Comparison of ENCODE assay signal across 8 cellular contexts in genomic region chr13:74132768-74133656, GRCh38. TPM values are rescaled to one million over a fixed set of nuclear protein-coding genes. Genes with fewer than 3 reads are reported as not detected.
DNase-seq lines count a peak whose midpoint lies in the region; ATAC-seq and TF ChIP-seq lines count a peak whose summit lies in the region.

No MANE protein-coding gene starts in this region.

- no peaks in the 10 kb centered on the region for H3K27me3 ChIP-seq in A673 (replicated peaks; ENCODE audit: insufficient read depth, low read depth, low read length, poor library complexity)
- H3K27me3 ChIP-seq in left lung: peaks cover 0 to 59% of the 10 kb centered on the region in 2 donors

- DNase-seq in A673 (ENCODE audit: low spot score): peak; percentile 47
- peak; percentile 34 for DNase-seq in HCEC 1CT
- peak; percentile 34 for DNase-seq in activated B cell treated with CpG ODN at 0.5 μM for 24 hours
- DNase-seq in central memory CD8-positive, alpha-beta T cell (ENCODE audit: low spot score in 2 of 2): peak; percentile 33 to 38
- DNase-seq in left lung: peak; percentile 36 to 78
- peak; percentile 22 to 25 for DNase-seq in stimulated activated CD4-positive, alpha-beta T cell treated with anti-CD3 and anti-CD28 coated beads, Interleukin-4, amount 100 ng/mL, for 4 hours
- no peak for DNase-seq in NCI-H1105 (lab: John Stamatoyannopoulos, UW)

- peak overlapping the region; percentile 83 for H3K27ac ChIP-seq in A673 (ENCODE audit: low read depth, low read length, poor library complexity, severe bottlenecking)
- peak overlapping the region; percentile 83 to 94 for H3K27ac ChIP-seq in left lung

- no peak overlapping the region for H3K4me3 Mint-ChIP-seq in activated B cell treated with CpG ODN at 0.5 μM for 24 hours
- no peak overlapping the region for H3K4me3 Mint-ChIP-seq in central memory CD8-positive, alpha-beta T cell

- BruUV-seq in A673 (replicated peaks; lab: Mats Ljungman, UMichigan): no TSS peak

- H3K36me3 ChIP-seq in A673 (ENCODE audit: insufficient read depth, low read length, poor library complexity, severe bottlenecking) (no peaks in the 10 kb centered on the region), left lung (no peaks in the 10 kb centered on the region)

- peak overlapping the region; percentile 98 for H3K27ac Mint-ChIP-seq in activated B cell treated with CpG ODN at 0.5 μM for 24 hours
- no peak overlapping the region for H3K27ac Mint-ChIP-seq in central memory CD8-positive, alpha-beta T cell (ENCODE audit: low read depth)

- ATAC-seq in activated B cell treated with CpG ODN at 0.5 μM for 24 hours (ENCODE audit: low read depth) (no peak), left lung (no peak), GM18519 (IDR thresholded peaks at IDR 0.05; ENCODE audit: low FRiP score, unreplicated experiment) (no peak)
- peak; percentile 15 for ATAC-seq in central memory CD8-positive, alpha-beta T cell (replicated peaks; ENCODE audit: extremely low read depth, poor library complexity, severe bottlenecking)

- TF ChIP-seq CTCF in A673 (conservative IDR thresholded peaks at IDR 0.05; ENCODE audit: low read depth, low read length): no peak
- no peak for TF ChIP-seq CTCF in activated B cell treated with CpG ODN at 0.5 μM for 24 hours (IDR thresholded peaks at IDR 0.05)
- TF ChIP-seq CTCF in left lung (IDR thresholded peaks at IDR 0.05): no peak

- H3K9me3 Mint-ChIP-seq in activated B cell treated with CpG ODN at 0.5 μM for 24 hours: no peaks in the 10 kb centered on the region
- no peaks in the 10 kb centered on the region for H3K9me3 Mint-ChIP-seq in central memory CD8-positive, alpha-beta T cell

- intact Hi-C loops in A673 (cut with micrococcal nuclease; ENCODE audit: unreplicated experiment): loop anchor here (5.0 kb wide), 2 partner anchors 186 to 296 kb away; no protein-coding TSS in a partner anchor
- intact Hi-C loops in activated B cell treated with CpG ODN at 0.5 μM for 24 hours (cut with micrococcal nuclease): loop anchor here (1.0 to 10.0 kb wide), 5 partner anchors 8 to 1349 kb away; partner anchors contain the start of gene TBC1D4
- intact Hi-C loops in left lung (cut with DNase I): no loop called here

- CTCF ChIA-PET in A673 (lab: Charles Lee): no interaction called here
- CTCF ChIA-PET in activated B cell treated with CpG ODN at 0.5 μM for 24 hours (lab: Charles Lee): interaction anchor here (1.2 to 4.2 kb wide), 2 partner anchors 46 to 154 kb away, joined by 3 to 16 read pairs; no protein-coding TSS in a partner anchor

- H3K4me3 ChIP-seq in A673 (ENCODE audit: low read depth, low read length, poor library complexity, severe bottlenecking) (peak overlapping the region; percentile 84), left lung (peak overlapping the region; percentile 73 to 82)

- peaks cover 13% of the 10 kb centered on the region for H3K36me3 Mint-ChIP-seq in activated B cell treated with CpG ODN at 0.5 μM for 24 hours (ENCODE audit: low read depth)
- H3K36me3 Mint-ChIP-seq in central memory CD8-positive, alpha-beta T cell (ENCODE audit: insufficient read depth): peaks cover 26% of the 10 kb centered on the region

- H3K9me3 ChIP-seq in A673 (ENCODE audit: low read depth, low read length, poor library complexity, severe bottlenecking) (no peaks in the 10 kb centered on the region), left lung (no peaks in the 10 kb centered on the region)

- peaks cover 46% of the 10 kb centered on the region for H3K4me1 Mint-ChIP-seq in activated B cell treated with CpG ODN at 0.5 μM for 24 hours
- peaks cover 41% of the 10 kb centered on the region for H3K4me1 Mint-ChIP-seq in central memory CD8-positive, alpha-beta T cell

- POLR2A ChIA-PET in A673 (lab: Charles Lee; ENCODE audit: low non-redundant PET): interaction anchor here (0.7 kb wide), 1 partner anchor 329 kb away, joined by 3 read pairs; no protein-coding TSS in a partner anchor
- POLR2A ChIA-PET in activated B cell treated with CpG ODN at 0.5 μM for 24 hours (lab: Charles Lee): interaction anchor here (0.5 to 5.7 kb wide), 25 partner anchors 10 to 1369 kb away, joined by 3 to 54 read pairs (median 4); no protein-coding TSS in a partner anchor

- H3K27me3 Mint-ChIP-seq in activated B cell treated with CpG ODN at 0.5 μM for 24 hours: no peaks in the 10 kb centered on the region
- H3K27me3 Mint-ChIP-seq in central memory CD8-positive, alpha-beta T cell: no peaks in the 10 kb centered on the region

- H3K4me1 ChIP-seq in A673 (ENCODE audit: insufficient read depth, low read length, poor library complexity, severe bottlenecking) (peaks cover 31% of the 10 kb centered on the region), left lung (peaks cover 4 to 30% of the 10 kb centered on the region in 2 donors)

RNA-seq across cellular contexts. Expression of gene KLF12, which starts 1.2 kb away (rescaled TPM):
- total RNA-seq in A673 (2021): 12.4 and 13.5 TPM in 2 replicates
- total RNA-seq in activated B cell treated with CpG ODN at 0.5 μM for 24 hours: 28.2 and 33.9 TPM in 2 replicates
- total RNA-seq in left lung: 10 to 100 TPM in 1 of 2 donors, 1 to 10 TPM in 1; 7.8 to 12.2 TPM

Comparison
In these comparisons a context has a peak if more than half of its experiments do, and no peak if none do; other contexts are left out.
1. intact Hi-C loops: an anchor here in A673 (5.0 kb wide) and activated B cell treated with CpG ODN at 0.5 μM for 24 hours (1.0 to 10.0 kb wide); none called in left lung.